In the genomic region with DNA sequence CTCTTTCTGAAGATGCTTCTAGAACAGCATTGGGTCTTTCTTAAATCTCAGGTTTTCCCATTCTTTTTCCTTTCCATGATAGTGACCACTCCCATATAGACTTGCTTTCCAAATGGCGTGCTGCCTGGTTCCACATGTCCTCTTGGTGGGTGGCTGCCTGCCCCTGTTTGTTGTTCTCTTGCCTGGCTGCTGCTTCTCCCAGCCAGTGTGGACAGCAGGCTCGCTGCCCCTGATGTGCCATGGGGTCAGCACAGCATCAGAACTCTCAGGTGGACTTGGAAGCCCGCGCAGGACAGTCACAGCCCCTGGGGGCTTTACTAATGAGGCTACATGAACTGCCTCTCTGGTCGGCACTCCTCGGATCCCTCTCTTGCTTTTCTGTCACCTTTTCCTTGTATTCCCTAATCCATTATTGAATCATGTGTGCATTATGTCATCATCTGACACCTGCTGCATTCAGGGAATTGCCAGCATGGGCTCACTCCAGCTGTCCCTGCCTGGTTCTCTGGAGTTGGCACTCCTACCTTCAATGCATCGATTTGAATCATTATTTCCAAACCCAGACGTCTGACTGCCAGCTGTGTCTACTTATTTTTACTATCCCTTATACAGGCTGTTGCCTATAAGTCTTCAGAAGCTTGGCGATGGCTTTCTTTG, we compare ENCODE assay signal across 25 cellular contexts.
DNase-seq lines count a peak whose midpoint lies in the region; ATAC-seq, FAIRE-seq and TF ChIP-seq lines count a peak whose summit lies in the region.
"Had no signal": no experiment of that assay in that cellular context is flagged by ENCODE, and none has a peak within 500 bp of the region (broad histone marks: within the 10 kb centered on the region; RNA-seq: fewer than 3 reads in every experiment).

No MANE protein-coding gene starts in this region.

- no peak for ATAC-seq in HG03520 (IDR thresholded peaks at IDR 0.05; ENCODE audit: unreplicated experiment)
- ATAC-seq in GM19324 (IDR thresholded peaks at IDR 0.05; ENCODE audit: low FRiP score, unreplicated experiment) = no peak
- no peak for ATAC-seq in GM19455 (IDR thresholded peaks at IDR 0.05; ENCODE audit: unreplicated experiment)
- ATAC-seq: HCT116; left ventricle myocardium superior; naive thymus-derived CD8-positive, alpha-beta T cell; T-cell had no signal

- CTCF ChIA-PET in HEK293 (lab: Yijun Ruan, JAX) = interaction anchor here (0.6 kb wide), 1 partner anchor 37 kb away, joined by 4 read pairs; no protein-coding TSS in a partner anchor

- no peaks in the 10 kb centered on the region for H3K36me3 ChIP-seq in HEK293 (ENCODE audit: control insufficient read depth in 2 of 2, insufficient read depth in 1 of 2, low read length in 2 of 2)
- H3K36me3 ChIP-seq in bronchial epithelial cell (ENCODE audit: control insufficient read depth, insufficient read depth, low read length) = no peaks in the 10 kb centered on the region
- H3K36me3 ChIP-seq: colonic mucosa, Peyer's patch, SJCRH30, thoracic aorta had no signal

- H3K4me3 ChIP-seq in HEK293 (ENCODE audit: low read depth, low read length) = no peak overlapping the region
- H3K4me3 ChIP-seq in bronchial epithelial cell (ENCODE audit: low read depth, low read length) = no peak overlapping the region
- H3K4me3 ChIP-seq: colonic mucosa, Peyer's patch, SJCRH30, thoracic aorta had no signal

- no peak overlapping the region for H3K27ac ChIP-seq in HEK293 (ENCODE audit: extremely low read depth, low read depth, low read length)
- H3K27ac ChIP-seq: colonic mucosa, Peyer's patch, SJCRH30, thoracic aorta had no signal

- peak; percentile 23 for FAIRE-seq in bronchial epithelial cell (lab: Jason Lieb, UNC)
- FAIRE-seq: islet of Langerhans, small intestine had no signal

- H3K4me1 ChIP-seq in HEK293 (ENCODE audit: control insufficient read depth, insufficient read depth, low read length) = no peaks in the 10 kb centered on the region
- H3K4me1 ChIP-seq: colonic mucosa, Peyer's patch, SJCRH30 had no signal

- DNase-seq in DMS53 (lab: John Stamatoyannopoulos, UW) (peak; percentile 88), NCI-H2171 (lab: John Stamatoyannopoulos, UW) (peak; percentile 33), bronchial epithelial cell (ENCODE audit: low read depth) (no peak), NCI-H1048 (lab: John Stamatoyannopoulos, UW) (no peak)
- DNase-seq: activated B cell treated with CpG ODN at 0.5 μM for 24 hours; activated CD4-positive, alpha-beta T cell treated with anti-CD3 and anti-CD28 coated beads, Interleukin-2, amount 50 U/mL, for 1 hour; activated naive CD4-positive, alpha-beta T cell treated with Interleukin-2 at 50 U/mL for 16 hours; colonic mucosa; effector CD8-positive, alpha-beta T cell; GF-D8; KBM-7; left ventricle myocardium superior; naive thymus-derived CD8-positive, alpha-beta T cell; NCI-H1436; Peyer's patch; small intestine; T-cell had no signal

- TF ChIP-seq CTCF in HEK293 (tag by site-specific recombination; IDR thresholded peaks at IDR 0.05) (no peak), bronchial epithelial cell (IDR thresholded peaks at IDR 0.05; ENCODE audit: insufficient read depth, low read length, severe bottlenecking) (no peak)

- POLR2A ChIA-PET in HEK293 (lab: Yijun Ruan, JAX) = no interaction called here

- H3K27me3 ChIP-seq in bronchial epithelial cell (ENCODE audit: control insufficient read depth, insufficient read depth, low read length) = no peaks in the 10 kb centered on the region
- H3K27me3 ChIP-seq: colonic mucosa, Peyer's patch, SJCRH30 had no signal

- no peaks in the 10 kb centered on the region for H3K9me3 ChIP-seq in HEK293 (ENCODE audit: control insufficient read depth, insufficient read depth, low read depth, low read length)
- H3K9me3 ChIP-seq: colonic mucosa, Peyer's patch, SJCRH30, thoracic aorta had no signal

TF ChIP-seq in HEK293, 187 proteins besides CTCF, POLR2A, EP300 and RAD21 (continues in another document):
- TF ChIP-seq, protein P1, sequence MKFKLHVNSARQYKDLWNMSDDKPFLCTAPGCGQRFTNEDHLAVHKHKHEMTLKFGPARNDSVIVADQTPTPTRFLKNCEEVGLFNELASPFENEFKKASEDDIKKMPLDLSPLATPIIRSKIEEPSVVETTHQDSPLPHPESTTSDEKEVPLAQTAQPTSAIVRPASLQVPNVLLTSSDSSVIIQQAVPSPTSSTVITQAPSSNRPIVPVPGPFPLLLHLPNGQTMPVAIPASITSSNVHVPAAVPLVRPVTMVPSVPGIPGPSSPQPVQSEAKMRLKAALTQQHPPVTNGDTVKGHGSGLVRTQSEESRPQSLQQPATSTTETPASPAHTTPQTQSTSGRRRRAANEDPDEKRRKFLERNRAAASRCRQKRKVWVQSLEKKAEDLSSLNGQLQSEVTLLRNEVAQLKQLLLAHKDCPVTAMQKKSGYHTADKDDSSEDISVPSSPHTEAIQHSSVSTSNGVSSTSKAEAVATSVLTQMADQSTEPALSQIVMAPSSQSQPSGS (tag by site-specific recombination; IDR thresholded peaks at IDR 0.05; ENCODE audit: low read depth) = 0 out of 2 replicates have a peak, but pooled peaks have one; percentile 48
- TF ChIP-seq ZNF791 (tag by site-specific recombination; IDR thresholded peaks at IDR 0.05) = no peak
- TF ChIP-seq, protein P2, sequence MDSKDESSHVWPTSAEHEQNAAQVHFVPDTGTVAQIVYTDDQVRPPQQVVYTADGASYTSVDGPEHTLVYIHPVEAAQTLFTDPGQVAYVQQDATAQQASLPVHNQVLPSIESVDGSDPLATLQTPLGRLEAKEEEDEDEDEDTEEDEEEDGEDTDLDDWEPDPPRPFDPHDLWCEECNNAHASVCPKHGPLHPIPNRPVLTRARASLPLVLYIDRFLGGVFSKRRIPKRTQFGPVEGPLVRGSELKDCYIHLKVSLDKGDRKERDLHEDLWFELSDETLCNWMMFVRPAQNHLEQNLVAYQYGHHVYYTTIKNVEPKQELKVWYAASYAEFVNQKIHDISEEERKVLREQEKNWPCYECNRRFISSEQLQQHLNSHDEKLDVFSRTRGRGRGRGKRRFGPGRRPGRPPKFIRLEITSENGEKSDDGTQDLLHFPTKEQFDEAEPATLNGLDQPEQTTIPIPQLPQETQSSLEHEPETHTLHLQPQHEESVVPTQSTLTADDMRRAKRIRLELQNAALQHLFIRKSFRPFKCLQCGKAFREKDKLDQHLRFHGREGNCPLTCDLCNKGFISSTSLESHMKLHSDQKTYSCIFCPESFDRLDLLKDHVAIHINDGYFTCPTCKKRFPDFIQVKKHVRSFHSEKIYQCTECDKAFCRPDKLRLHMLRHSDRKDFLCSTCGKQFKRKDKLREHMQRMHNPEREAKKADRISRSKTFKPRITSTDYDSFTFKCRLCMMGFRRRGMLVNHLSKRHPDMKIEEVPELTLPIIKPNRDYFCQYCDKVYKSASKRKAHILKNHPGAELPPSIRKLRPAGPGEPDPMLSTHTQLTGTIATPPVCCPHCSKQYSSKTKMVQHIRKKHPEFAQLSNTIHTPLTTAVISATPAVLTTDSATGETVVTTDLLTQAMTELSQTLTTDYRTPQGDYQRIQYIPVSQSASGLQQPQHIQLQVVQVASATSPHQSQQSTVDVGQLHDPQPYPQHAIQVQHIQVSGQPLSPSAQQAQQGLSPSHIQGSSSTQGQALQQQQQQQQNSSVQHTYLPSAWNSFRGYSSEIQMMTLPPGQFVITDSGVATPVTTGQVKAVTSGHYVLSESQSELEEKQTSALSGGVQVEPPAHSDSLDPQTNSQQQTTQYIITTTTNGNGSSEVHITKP (tag by site-specific recombination; IDR thresholded peaks at IDR 0.05) = no peak
- TF ChIP-seq ZSCAN16 (tag by site-specific recombination; IDR thresholded peaks at IDR 0.05) = no peak
- TF ChIP-seq ZIC2 (tag by site-specific recombination; IDR thresholded peaks at IDR 0.05) = peak; percentile 35; the same call in 1 of the 2 replicates
- no peak for TF ChIP-seq TCF7L2 (IDR thresholded peaks at IDR 0.05; ENCODE audit: borderline replicate concordance, low read depth, low read length)
- TF ChIP-seq ZNF600 (tag by site-specific recombination; IDR thresholded peaks at IDR 0.05) = no peak
- no peak for TF ChIP-seq ZNF660 (tag by site-specific recombination; IDR thresholded peaks at IDR 0.05)
- no peak for TF ChIP-seq ZNF362 (tag by site-specific recombination; IDR thresholded peaks at IDR 0.05)
- TF ChIP-seq, protein P3, sequence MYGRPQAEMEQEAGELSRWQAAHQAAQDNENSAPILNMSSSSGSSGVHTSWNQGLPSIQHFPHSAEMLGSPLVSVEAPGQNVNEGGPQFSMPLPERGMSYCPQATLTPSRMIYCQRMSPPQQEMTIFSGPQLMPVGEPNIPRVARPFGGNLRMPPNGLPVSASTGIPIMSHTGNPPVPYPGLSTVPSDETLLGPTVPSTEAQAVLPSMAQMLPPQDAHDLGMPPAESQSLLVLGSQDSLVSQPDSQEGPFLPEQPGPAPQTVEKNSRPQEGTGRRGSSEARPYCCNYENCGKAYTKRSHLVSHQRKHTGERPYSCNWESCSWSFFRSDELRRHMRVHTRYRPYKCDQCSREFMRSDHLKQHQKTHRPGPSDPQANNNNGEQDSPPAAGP (tag by site-specific recombination; IDR thresholded peaks at IDR 0.05) = no peak
- peak; percentile 55; the same call in 1 of the 2 replicates for TF ChIP-seq SCRT1 (tag by site-specific recombination; IDR thresholded peaks at IDR 0.05; ENCODE audit: borderline replicate concordance)
- TF ChIP-seq ZNF610 (tag by site-specific recombination; IDR thresholded peaks at IDR 0.05; ENCODE audit: borderline replicate concordance) = no peak
- TF ChIP-seq ZNF416 (tag by site-specific recombination; IDR thresholded peaks at IDR 0.05) = no peak
- no peak for TF ChIP-seq ZNF701 (tag by site-specific recombination; IDR thresholded peaks at IDR 0.05)

Comparison
In these comparisons a context has a peak if more than half of its experiments do, and no peak if none do; other contexts are left out.
1. DNase-seq: peak in DMS53 (single experiment) and NCI-H2171 (single experiment); none in bronchial epithelial cell (single experiment) and NCI-H1048 (single experiment).